In genomic region chr2:31233741-31234689, GRCh38 we compare ENCODE assay signal across 8 cellular contexts. TPM values are rescaled to one million over a fixed set of nuclear protein-coding genes. Genes with fewer than 3 reads are reported as not detected.
DNase-seq lines count a peak whose midpoint lies in the region; ATAC-seq and FAIRE-seq lines count a peak whose summit lies in the region.

Gene EHD3, plus strand, starts transcription at chr2:31234152. Its CDS starts 470 bp downstream, at chr2:31234622.

- H3K9me3 ChIP-seq in mesodermal cell (ENCODE audit: control insufficient read depth, low read length), result no peaks in the 10 kb centered on the region

- H3K36me3 ChIP-seq in mesodermal cell (ENCODE audit: control insufficient read depth, insufficient read depth, low read length), result peaks cover 16% of the 10 kb centered on the region

- 0 to 1% methylated on average over 58 to 62 of the region's 74 CpGs for WGBS in mesodermal cell (ENCODE audit: insufficient coverage in 2 of 2), 2 experiments

- ATAC-seq in HG03442 (IDR thresholded peaks at IDR 0.05; ENCODE audit: unreplicated experiment), result peak; percentile 94

- H3K4me3 ChIP-seq in mesodermal cell (ENCODE audit: extremely low read depth, insufficient read depth, low read length, poor library complexity, severe bottlenecking), result peak within 1 kb of the TSS; percentile 64

- H3K4me1 ChIP-seq in mesodermal cell (ENCODE audit: control insufficient read depth, insufficient read depth, low read length, poor library complexity, severe bottlenecking), result peaks cover 20% of the 10 kb centered on the region

- FAIRE-seq in GM19239 (lab: Jason Lieb, UNC) (no peak), endometrium (lab: Jason Lieb, UNC) (peak; percentile 55)

- H3K27ac ChIP-seq in mesodermal cell (ENCODE audit: low read depth, low read length, severe bottlenecking), result no peak within 1 kb of the TSS

- peak; percentile 95 for DNase-seq in AG20443 (ENCODE audit: low spot score)
- DNase-seq in GM19239 (ENCODE audit: insufficient read length, low spot score), result peak; percentile 60
- DNase-seq in NCI-H748 (lab: John Stamatoyannopoulos, UW; ENCODE audit: unreplicated experiment), result peak; percentile 93
- peak; percentile 22 for DNase-seq in activated CD8-positive, alpha-beta memory T cell treated with anti-CD3 and anti-CD28 coated beads, Interleukin-2, amount 50 U/mL, for 1 hour (ENCODE audit: extremely low read depth)
- peak; percentile 57 for DNase-seq in stimulated activated CD8-positive, alpha-beta memory T cell treated with anti-CD3 and anti-CD28 coated beads, Interleukin-15, amount 100 ng/mL, for 24 hours (ENCODE audit: low read depth)

RNA-seq across cellular contexts. Expression of gene EHD3, which starts in this region (rescaled TPM):
- polyA plus RNA-seq in mesodermal cell (2013, experiment 1 of 2), result 21.0 TPM
- 17.7 TPM for polyA plus RNA-seq in mesodermal cell (2013, experiment 2 of 2)

Comparison
In these comparisons a context has a peak if more than half of its experiments do, and no peak if none do; other contexts are left out.
1. DNase-seq: peak in every context shown above with its lines; median percentile 95 in AG20443; 93 in NCI-H748; 60 in GM19239; 57 in stimulated activated CD8-positive, alpha-beta memory T cell treated with anti-CD3 and anti-CD28 coated beads, Interleukin-15, amount 100 ng/mL, for 24 hours; 22 in activated CD8-positive, alpha-beta memory T cell treated with anti-CD3 and anti-CD28 coated beads, Interleukin-2, amount 50 U/mL, for 1 hour.